20 cellular contexts compared by ENCODE assay signal in the genomic region with DNA sequence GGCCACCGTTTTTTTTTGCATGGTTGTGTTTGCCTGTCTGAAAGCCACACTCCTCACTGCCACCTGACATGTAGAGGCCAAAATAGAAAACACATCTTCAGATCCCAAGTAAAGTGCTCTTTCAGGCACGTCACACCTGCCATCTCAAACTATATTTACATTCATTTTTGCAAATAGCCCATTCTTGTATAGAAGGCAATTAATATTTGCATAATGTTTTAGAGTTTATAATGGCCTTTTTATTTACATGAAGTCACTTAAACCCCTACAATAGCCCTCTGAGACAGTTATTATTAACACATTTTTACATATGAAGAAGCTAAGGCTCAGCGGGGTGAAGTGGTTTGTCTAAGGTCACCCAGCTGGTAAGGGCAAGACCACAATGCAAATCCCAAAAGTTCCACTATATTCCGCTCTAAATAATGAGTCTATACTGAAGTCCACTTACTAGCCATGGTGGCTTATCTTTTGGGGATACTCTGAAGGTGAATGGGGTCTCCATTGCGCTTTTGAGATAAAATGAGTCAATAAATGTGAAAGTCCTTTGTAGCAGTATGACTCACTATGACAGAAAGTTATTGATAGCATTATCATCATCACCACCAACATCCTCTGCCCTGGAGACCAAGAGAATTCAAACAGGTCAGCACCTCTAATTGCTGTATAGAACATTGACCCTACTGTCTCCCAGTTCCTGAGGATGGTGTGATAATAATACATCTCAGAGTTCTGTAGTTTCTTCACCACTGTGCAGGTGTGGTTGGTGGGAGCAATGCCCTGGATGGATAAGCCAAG.
DNase-seq lines count a peak whose midpoint lies in the region; ATAC-seq, FAIRE-seq and TF ChIP-seq lines count a peak whose summit lies in the region.
"Had no signal": no experiment of that assay in that cellular context is flagged by ENCODE, and none has a peak within 500 bp of the region (broad histone marks: within the 10 kb centered on the region; RNA-seq: fewer than 3 reads in every experiment).

No MANE protein-coding gene starts in this region.

- POLR2A ChIA-PET in GM12878 (lab: Charles Lee) = interaction anchor here (1.2 kb wide), 1 partner anchor 17 kb away, joined by 3 read pairs; no protein-coding TSS in a partner anchor

- no peaks in the 10 kb centered on the region; the same call in 2 of the 3 replicates for H3K9me3 ChIP-seq in GM12878 (replicated peaks; ENCODE audit: control insufficient read depth, insufficient read depth, low read length)

- peaks cover 16% of the 10 kb centered on the region for H3K4me1 ChIP-seq in GM12878 (ENCODE audit: control insufficient read depth, insufficient read depth, low read length)
- H3K4me1 ChIP-seq: sigmoid colon had no signal

- RAD21 ChIA-PET in GM12878 (lab: Charles Lee; ENCODE audit: unreplicated experiment) = interaction anchor here (1.4 kb wide), 1 partner anchor 156 kb away, joined by 4 read pairs; a partner anchor contains a TSS

- H3K79me2 ChIP-seq in GM12878 (ENCODE audit: control insufficient read depth, insufficient read depth, low read length) = no peaks in the 10 kb centered on the region

- DNase-seq in GM12892 (ENCODE audit: insufficient read length) = no peak
- DNase-seq in GM12878 (ENCODE audit: low read depth, low spot score) = no peak
- DNase-seq in Kasumi-1 (lab: John Stamatoyannopoulos, UW) = no peak
- DNase-seq in superior temporal gyrus (ENCODE audit: extremely low spot score) = no peak
- DNase-seq in coronary artery (ENCODE audit: low spot score) = no peak
- DNase-seq: activated CD8-positive, alpha-beta memory T cell treated with anti-CD3 and anti-CD28 coated beads for 24 hours; activated effector memory CD4-positive, alpha-beta T cell treated with Interleukin-2 at 50 U/mL for 16 hours; AML-193; DMS 273 treated with DMSO at 0.1 percent for 48 hours; erythroblast; glutamatergic neuron; midbrain; nucleus accumbens; sigmoid colon; stimulated activated CD4-positive, alpha-beta T cell treated with anti-CD3 and anti-CD28 coated beads, Interleukin-2, amount 100 ng/mL, for 48 hours had no signal

- BruUV-seq in GM12878 (replicated peaks; lab: Mats Ljungman, UMichigan) = no TSS peak

- H3K36me3 ChIP-seq in GM12878 (ENCODE audit: control insufficient read depth in 2 of 2, insufficient read depth in 2 of 2, low read length in 1 of 2) = no peaks in the 10 kb centered on the region
- H3K36me3 ChIP-seq: sigmoid colon had no signal

- intact Hi-C loops in GM12878 (cut with micrococcal nuclease; ENCODE audit: unreplicated experiment) = loop anchor here (5.0 kb wide), 1 partner anchor 154 kb away; a partner anchor contains a TSS

- WGBS in GM12878 (ENCODE audit: insufficient coverage, insufficient replicate concordance, low lambda C conversion rate, missing lambda C conversion rate) = 1% methylated on average over 5 of the region's 5 CpGs

- no peak for TF ChIP-seq RAD21 in GM12878 (IDR thresholded peaks at IDR 0.05; ENCODE audit: insufficient read depth, low read depth, low read length)

- no peak overlapping the region for H3K9ac ChIP-seq in GM12878 (ENCODE audit: control insufficient read depth, insufficient read depth, low read length)

- CTCF ChIA-PET in GM12878 (lab: Yijun Ruan, JAX) = interaction anchor here (0.6 kb wide), 1 partner anchor 153 kb away, joined by 3 read pairs; no protein-coding TSS in a partner anchor

- in situ Hi-C loops in GM12878 (cut with MboI) = no loop called here

- H3K27me3 ChIP-seq in GM12878 (replicated peaks in 1 of 2; ENCODE audit: control insufficient read depth in 2 of 2, insufficient read depth in 2 of 2, low read length in 1 of 2) = peaks cover 4 to 18% of the 10 kb centered on the region in 2 experiments
- H3K27me3 ChIP-seq: sigmoid colon had no signal

- H3K4me3 ChIP-seq in GM12878 (no peak overlapping the region), coronary artery (no peak overlapping the region)
- H3K4me3 ChIP-seq: sigmoid colon had no signal

- ATAC-seq in GM19372 (IDR thresholded peaks at IDR 0.05; ENCODE audit: low read depth, unreplicated experiment) (peak; percentile 46), HG03521 (IDR thresholded peaks at IDR 0.05; ENCODE audit: unreplicated experiment) (peak; percentile 56), GM12878 (peak; percentile 80), HG03342 (IDR thresholded peaks at IDR 0.05; ENCODE audit: unreplicated experiment) (no peak)

- peak; percentile 61 for FAIRE-seq in GM12892 (lab: Jason Lieb, UNC)
- FAIRE-seq in GM12878 (lab: Jason Lieb, UNC) = no peak
- FAIRE-seq: astrocyte, keratinocyte had no signal

- H3K27ac ChIP-seq in GM12878 (ENCODE audit: control insufficient read depth, insufficient read depth) (no peak overlapping the region), coronary artery (no peak overlapping the region)
- H3K27ac ChIP-seq: sigmoid colon had no signal

- peak overlapping the region; percentile 40 for H3K4me2 ChIP-seq in GM12878 (ENCODE audit: control insufficient read depth, insufficient read depth)

- TF ChIP-seq POLR2A in GM12892 (IDR thresholded peaks at IDR 0.05; ENCODE audit: low read depth, low read length) = no peak
- no peak for TF ChIP-seq POLR2A in GM12878 (IDR thresholded peaks at IDR 0.05; ENCODE audit: low read depth, low read length)

- TF ChIP-seq CTCF in GM12878 (IDR thresholded peaks at IDR 0.05 in 2 of 3, conservative IDR thresholded peaks at IDR 0.05 in 1 of 3; ENCODE audit: control insufficient read depth in 2 of 3, extremely low read depth in 1 of 3, insufficient read depth in 1 of 3, low read depth in 3 of 3, low read length in 3 of 3) (no peak), coronary artery (IDR thresholded peaks at IDR 0.05) (no peak)

- H4K20me1 ChIP-seq in GM12878 (ENCODE audit: control insufficient read depth, insufficient read depth) = peaks cover 2% of the 10 kb centered on the region; the same call in 1 of the 2 replicates

- no peak overlapping the region for H2AFZ ChIP-seq in GM12878 (ENCODE audit: control insufficient read depth, low read depth, low read length)

- no peak for TF ChIP-seq EP300 in GM12878 (IDR thresholded peaks at IDR 0.05; ENCODE audit: borderline replicate concordance in 1 of 2, control insufficient read depth in 1 of 2, low read depth in 2 of 2, low read length in 2 of 2)

- SMC1A ChIA-PET in GM12878 (lab: Charles Lee; ENCODE audit: uncharacterized antibody, unreplicated experiment) = interaction anchor here (1.1 to 3.0 kb wide), 3 partner anchors 152 to 160 kb away, joined by 3 to 11 read pairs (median 6); no protein-coding TSS in a partner anchor

TF ChIP-seq in GM12878, 131 proteins besides CTCF, POLR2A, EP300 and RAD21 (continues in another document):
- no peak for TF ChIP-seq ASH2L (IDR thresholded peaks at IDR 0.05; ENCODE audit: borderline replicate concordance, low read depth)
- TF ChIP-seq BCL11A (IDR thresholded peaks at IDR 0.05; ENCODE audit: low read depth, low read length) = peak; percentile 50; the same call in 1 of the 2 replicates
- TF ChIP-seq NFYA (IDR thresholded peaks at IDR 0.05; ENCODE audit: borderline replicate concordance, low read depth, low read length) = no peak
- TF ChIP-seq, protein P1, sequence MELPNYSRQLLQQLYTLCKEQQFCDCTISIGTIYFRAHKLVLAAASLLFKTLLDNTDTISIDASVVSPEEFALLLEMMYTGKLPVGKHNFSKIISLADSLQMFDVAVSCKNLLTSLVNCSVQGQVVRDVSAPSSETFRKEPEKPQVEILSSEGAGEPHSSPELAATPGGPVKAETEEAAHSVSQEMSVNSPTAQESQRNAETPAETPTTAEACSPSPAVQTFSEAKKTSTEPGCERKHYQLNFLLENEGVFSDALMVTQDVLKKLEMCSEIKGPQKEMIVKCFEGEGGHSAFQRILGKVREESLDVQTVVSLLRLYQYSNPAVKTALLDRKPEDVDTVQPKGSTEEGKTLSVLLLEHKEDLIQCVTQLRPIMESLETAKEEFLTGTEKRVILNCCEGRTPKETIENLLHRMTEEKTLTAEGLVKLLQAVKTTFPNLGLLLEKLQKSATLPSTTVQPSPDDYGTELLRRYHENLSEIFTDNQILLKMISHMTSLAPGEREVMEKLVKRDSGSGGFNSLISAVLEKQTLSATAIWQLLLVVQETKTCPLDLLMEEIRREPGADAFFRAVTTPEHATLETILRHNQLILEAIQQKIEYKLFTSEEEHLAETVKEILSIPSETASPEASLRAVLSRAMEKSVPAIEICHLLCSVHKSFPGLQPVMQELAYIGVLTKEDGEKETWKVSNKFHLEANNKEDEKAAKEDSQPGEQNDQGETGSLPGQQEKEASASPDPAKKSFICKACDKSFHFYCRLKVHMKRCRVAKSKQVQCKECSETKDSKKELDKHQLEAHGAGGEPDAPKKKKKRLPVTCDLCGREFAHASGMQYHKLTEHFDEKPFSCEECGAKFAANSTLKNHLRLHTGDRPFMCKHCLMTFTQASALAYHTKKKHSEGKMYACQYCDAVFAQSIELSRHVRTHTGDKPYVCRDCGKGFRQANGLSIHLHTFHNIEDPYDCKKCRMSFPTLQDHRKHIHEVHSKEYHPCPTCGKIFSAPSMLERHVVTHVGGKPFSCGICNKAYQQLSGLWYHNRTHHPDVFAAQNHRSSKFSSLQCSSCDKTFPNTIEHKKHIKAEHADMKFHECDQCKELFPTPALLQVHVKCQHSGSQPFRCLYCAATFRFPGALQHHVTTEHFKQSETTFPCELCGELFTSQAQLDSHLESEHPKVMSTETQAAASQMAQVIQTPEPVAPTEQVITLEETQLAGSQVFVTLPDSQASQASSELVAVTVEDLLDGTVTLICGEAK (IDR thresholded peaks at IDR 0.05; ENCODE audit: borderline replicate concordance) = no peak
- TF ChIP-seq CHD1 (IDR thresholded peaks at IDR 0.05; ENCODE audit: low read depth, low read length) = no peak
- TF ChIP-seq RUNX3 (IDR thresholded peaks at IDR 0.05; ENCODE audit: low read length) = peak; percentile 32; the same call in 1 of the 2 replicates
- TF ChIP-seq CREM (IDR thresholded peaks at IDR 0.05; ENCODE audit: low read depth) = peak; percentile 54; the same call in 1 of the 2 replicates
- TF ChIP-seq, protein P2, sequence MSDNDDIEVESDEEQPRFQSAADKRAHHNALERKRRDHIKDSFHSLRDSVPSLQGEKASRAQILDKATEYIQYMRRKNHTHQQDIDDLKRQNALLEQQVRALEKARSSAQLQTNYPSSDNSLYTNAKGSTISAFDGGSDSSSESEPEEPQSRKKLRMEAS (IDR thresholded peaks at IDR 0.05; ENCODE audit: low read depth, low read length) = no peak
- no peak; a peak in 1 of 4 replicates for TF ChIP-seq ETV6 (conservative IDR thresholded peaks at IDR 0.05 in 1 of 2, IDR thresholded peaks at IDR 0.05 in 1 of 2; ENCODE audit: borderline replicate concordance in 1 of 2, low read depth in 1 of 2)
- 0 out of 2 replicates have a peak, but pooled peaks have one; percentile 39 for TF ChIP-seq NR2F1 (conservative IDR thresholded peaks at IDR 0.05)
- TF ChIP-seq NFIC (IDR thresholded peaks at IDR 0.05; ENCODE audit: low read depth, low read length) = peak; percentile 31; the same call in 1 of the 2 replicates
- no peak for TF ChIP-seq TCF3 (IDR thresholded peaks at IDR 0.05; ENCODE audit: borderline replicate concordance, insufficient read depth, low read depth, low read length)
